ENCODE assay signal across 1 cellular context in genomic region chr7:100572949-100573675, GRCh38.
TF ChIP-seq lines count a peak whose summit lies in the region.

No MANE protein-coding gene starts in this region.

TF ChIP-seq in H1, 55 proteins besides CTCF, POLR2A, EP300 and RAD21:
- TF ChIP-seq GABPA (IDR thresholded peaks at IDR 0.05; ENCODE audit: borderline replicate concordance, insufficient read depth, low read length), result no peak
- TF ChIP-seq E2F6 (IDR thresholded peaks at IDR 0.05), result no peak
- no peak for TF ChIP-seq YY1 (IDR thresholded peaks at IDR 0.05; ENCODE audit: low read depth, low read length)
- no peak for TF ChIP-seq FOSL1 (IDR thresholded peaks at IDR 0.05; ENCODE audit: insufficient read depth, low read depth, low read length)
- TF ChIP-seq HDAC2 (IDR thresholded peaks at IDR 0.05; ENCODE audit: borderline replicate concordance in 1 of 2, low read depth in 2 of 2, low read length in 2 of 2), result no peak
